21 cellular contexts compared by ENCODE assay signal in genomic region chr3:100454684-100455083, GRCh38. TPM values are rescaled to one million over a fixed set of nuclear protein-coding genes. Genes with fewer than 3 reads are reported as not detected.
DNase-seq lines count a peak whose midpoint lies in the region; ATAC-seq, FAIRE-seq and TF ChIP-seq lines count a peak whose summit lies in the region.
"Had no signal": no experiment of that assay in that cellular context is flagged by ENCODE, and none has a peak within 500 bp of the region (broad histone marks: within the 10 kb centered on the region; RNA-seq: fewer than 3 reads in every experiment).

No MANE protein-coding gene starts in this region.

- H3K27ac Mint-ChIP-seq in endodermal cell, result no peak overlapping the region
- H3K27ac Mint-ChIP-seq: CD4-positive, alpha-beta memory T cell had no signal

- peak; percentile 50 for TF ChIP-seq POLR2A in right lobe of liver (IDR thresholded peaks at IDR 0.05)
- no peak for TF ChIP-seq POLR2A in gastrocnemius medialis (IDR thresholded peaks at IDR 0.05)

- H3K4me1 ChIP-seq in endodermal cell (ENCODE audit: control insufficient read depth, insufficient read depth, low read length) (peaks cover 9% of the 10 kb centered on the region), right lobe of liver (peaks cover 0 to 13% (median 4%) of the 10 kb centered on the region in 4 donors), gastrocnemius medialis (no peaks in the 10 kb centered on the region)
- H3K4me1 ChIP-seq: BE2C had no signal

- intact Hi-C loops in right lobe of liver (cut with DNase I), result no loop called here
- intact Hi-C loops in gastrocnemius medialis (cut with DNase I; ENCODE audit: low total_unique reads), result no loop called here

- peaks cover 32% of the 10 kb centered on the region for H3K9me3 Mint-ChIP-seq in endodermal cell

- DNase-seq in DMS53 (lab: John Stamatoyannopoulos, UW) (peak; percentile 53), DMS53 treated with DMSO at 0.1 percent for 48 hours (lab: John Stamatoyannopoulos, UW; ENCODE audit: unreplicated experiment) (no peak), endodermal cell (no peak), right lobe of liver (peak in 2 of 3 donors; percentile 46 to 60), frontal cortex (ENCODE audit: low spot score in 2 of 2) (no peak), iPS-NIHi7 (ENCODE audit: extremely low spot score) (no peak), gastrocnemius medialis (no peak)
- DNase-seq: BE2C; CD4-positive, alpha-beta memory T cell; GF-D8; GOT3; MG63; NCI-H1092 treated with DMSO at 0.1 percent for 48 hours; NCI-H2227 treated with DMSO at 0.1 percent for 48 hours; NCI-H526; OCI-M1; RPMI8226; SIG-M5 had no signal

- no peaks in the 10 kb centered on the region for H3K27me3 ChIP-seq in endodermal cell (ENCODE audit: control insufficient read depth, insufficient read depth, low read length, poor library complexity, severe bottlenecking)
- H3K27me3 ChIP-seq in right lobe of liver, result no peaks in the 10 kb centered on the region
- H3K27me3 ChIP-seq in gastrocnemius medialis, result no peaks in the 10 kb centered on the region
- H3K27me3 ChIP-seq: BE2C, MG63 had no signal

- no peak overlapping the region for H3K4me3 Mint-ChIP-seq in endodermal cell
- H3K4me3 Mint-ChIP-seq: CD4-positive, alpha-beta memory T cell had no signal

- WGBS in endodermal cell (ENCODE audit: insufficient coverage in 1 of 2, insufficient read length in 1 of 2), 2 experiments, result 95% methylated on average over 4 of the region's 4 CpGs; no CpG with 5 or more reads in 1 of the 2 experiments
- WGBS in right lobe of liver (ENCODE audit: insufficient coverage, low coverage, low lambda C conversion rate, missing lambda C conversion rate), result 27% methylated on average over 4 of the region's 4 CpGs

- TF ChIP-seq CTCF in endodermal cell (conservative IDR thresholded peaks at IDR 0.05) (no peak), right lobe of liver (IDR thresholded peaks at IDR 0.05) (no peak), gastrocnemius medialis (IDR thresholded peaks at IDR 0.05 in 4 of 5, conservative IDR thresholded peaks at IDR 0.05 in 1 of 5) (no peak)

- in situ Hi-C loops in gastrocnemius medialis (cut with MboI; ENCODE audit: low sequenced_read_pairs in 4 of 4), result no loop called here

- peaks cover 16% of the 10 kb centered on the region for H3K9me3 ChIP-seq in endodermal cell (ENCODE audit: control insufficient read depth, low read length)
- no peaks in the 10 kb centered on the region for H3K9me3 ChIP-seq in right lobe of liver
- no peaks in the 10 kb centered on the region for H3K9me3 ChIP-seq in gastrocnemius medialis
- H3K9me3 ChIP-seq: BE2C, MG63 had no signal

- no peak overlapping the region for H3K27ac ChIP-seq in endodermal cell (ENCODE audit: low read depth, low read length)
- H3K27ac ChIP-seq in right lobe of liver, result peak overlapping the region in 2 of 3 donors; percentile 11 to 22
- no peak overlapping the region for H3K27ac ChIP-seq in gastrocnemius medialis
- H3K27ac ChIP-seq: 22Rv1 had no signal

- H3K4me1 Mint-ChIP-seq in endodermal cell, result peaks cover 13% of the 10 kb centered on the region
- H3K4me1 Mint-ChIP-seq: CD4-positive, alpha-beta memory T cell had no signal

- peak overlapping the region; percentile 8 for H3K4me3 ChIP-seq in endodermal cell (ENCODE audit: low read length)
- H3K4me3 ChIP-seq in right lobe of liver, result no peak overlapping the region
- H3K4me3 ChIP-seq in gastrocnemius medialis, result no peak overlapping the region
- H3K4me3 ChIP-seq: MG63 had no signal

- no peak overlapping the region for H3K9ac ChIP-seq in endodermal cell (ENCODE audit: extremely low read depth, low read length, poor library complexity, severe bottlenecking)

- FAIRE-seq in frontal cortex (lab: Jason Lieb, UNC), result no peak
- FAIRE-seq: D721Med had no signal

- ATAC-seq in right lobe of liver (peak; percentile 91 to 96 (median 95)), GM21825 (IDR thresholded peaks at IDR 0.05; ENCODE audit: unreplicated experiment) (no peak), gastrocnemius medialis (no peak)

- peaks cover 41% of the 10 kb centered on the region for H3K36me3 Mint-ChIP-seq in endodermal cell (ENCODE audit: low read depth)
- H3K36me3 Mint-ChIP-seq: CD4-positive, alpha-beta memory T cell had no signal

- no peaks in the 10 kb centered on the region for H3K27me3 Mint-ChIP-seq in endodermal cell (ENCODE audit: insufficient read depth)
- H3K27me3 Mint-ChIP-seq: CD4-positive, alpha-beta memory T cell had no signal

- H3K36me3 ChIP-seq in endodermal cell (ENCODE audit: control insufficient read depth, insufficient read depth, low read length) (peaks cover 3% of the 10 kb centered on the region), right lobe of liver (no peaks in the 10 kb centered on the region), gastrocnemius medialis (peaks cover 0 to 9% of the 10 kb centered on the region in 2 donors)
- H3K36me3 ChIP-seq: BE2C, MG63 had no signal

RNA-seq across cellular contexts. Expression of gene TMEM45A, which starts 37.7 kb away (rescaled TPM):
- 1 to 10 TPM; 5.8 to 7.8 TPM for total RNA-seq in endodermal cell
- polyA plus RNA-seq in endodermal cell (2013, experiment 1 of 2), result 17.6 TPM
- polyA plus RNA-seq in endodermal cell (2013, experiment 2 of 2), result 15.0 TPM
- total RNA-seq in right lobe of liver, result 100 to 1,000 TPM in 1 of 6 experiments, 10 to 100 TPM in 5; 47.9 to 189 (median 54.2) TPM
- total RNA-seq in frontal cortex, result 2.9 TPM
- total RNA-seq in gastrocnemius medialis, result 1 to 10 TPM; 3.5 to 7.0 (median 4.1) TPM
- polyA plus RNA-seq: CD4-positive, alpha-beta memory T cell had no signal

RNA-seq across cellular contexts. Expression of gene LNP1, which starts 53.3 kb away (rescaled TPM):
- total RNA-seq in endodermal cell (1 to 10 TPM; 4.3 to 7.9 TPM), right lobe of liver (1 to 10 TPM in 5 of 6 experiments, under 1 TPM in 1; 0.89 to 1.9 (median 1.7) TPM), frontal cortex (11.0 TPM), gastrocnemius medialis (1 to 10 TPM; 1.1 to 3.7 (median 1.9) TPM)
- polyA plus RNA-seq in endodermal cell (2013, experiment 1 of 2), result 9.0 TPM
- 11.1 TPM for polyA plus RNA-seq in endodermal cell (2013, experiment 2 of 2)

RNA-seq across cellular contexts. Expression of gene TOMM70, which starts 53.8 kb away (rescaled TPM):
- total RNA-seq in endodermal cell (10 to 100 TPM; 36.0 to 43.6 TPM), right lobe of liver (10 to 100 TPM; 30.2 to 44.9 (median 39.6) TPM), frontal cortex (135 TPM), gastrocnemius medialis (10 to 100 TPM; 57.6 to 82.2 (median 64.3) TPM)
- 42.6 TPM for polyA plus RNA-seq in endodermal cell (2013, experiment 1 of 2)
- 42.1 TPM for polyA plus RNA-seq in endodermal cell (2013, experiment 2 of 2)

Comparison
In these comparisons a context has a peak if more than half of its experiments do, and no peak if none do; other contexts are left out.
1. DNase-seq: peak in DMS53 (single experiment) and right lobe of liver (2 of 3); none in DMS53 treated with DMSO at 0.1 percent for 48 hours (single experiment), endodermal cell (single experiment), frontal cortex (0 of 2), iPS-NIHi7 (single experiment) and gastrocnemius medialis (0 of 2).
2. H3K27ac ChIP-seq: peak in right lobe of liver (2 of 3); none in endodermal cell (single experiment) and gastrocnemius medialis (0 of 4).
3. ATAC-seq: peak in right lobe of liver (4 of 4); none in GM21825 (single experiment) and gastrocnemius medialis (0 of 2).
4. RNA of gene TMEM45A, which starts 37.7 kb away (total RNA-seq): 47.9 to 189 TPM in right lobe of liver; 5.8 to 7.8 TPM in endodermal cell, 3.5 to 7.0 TPM in gastrocnemius medialis and 2.9 TPM in frontal cortex (single experiment); every median in the first group is over 4 times any median in the second.